8 cellular contexts compared by ENCODE assay signal in the genomic region with DNA sequence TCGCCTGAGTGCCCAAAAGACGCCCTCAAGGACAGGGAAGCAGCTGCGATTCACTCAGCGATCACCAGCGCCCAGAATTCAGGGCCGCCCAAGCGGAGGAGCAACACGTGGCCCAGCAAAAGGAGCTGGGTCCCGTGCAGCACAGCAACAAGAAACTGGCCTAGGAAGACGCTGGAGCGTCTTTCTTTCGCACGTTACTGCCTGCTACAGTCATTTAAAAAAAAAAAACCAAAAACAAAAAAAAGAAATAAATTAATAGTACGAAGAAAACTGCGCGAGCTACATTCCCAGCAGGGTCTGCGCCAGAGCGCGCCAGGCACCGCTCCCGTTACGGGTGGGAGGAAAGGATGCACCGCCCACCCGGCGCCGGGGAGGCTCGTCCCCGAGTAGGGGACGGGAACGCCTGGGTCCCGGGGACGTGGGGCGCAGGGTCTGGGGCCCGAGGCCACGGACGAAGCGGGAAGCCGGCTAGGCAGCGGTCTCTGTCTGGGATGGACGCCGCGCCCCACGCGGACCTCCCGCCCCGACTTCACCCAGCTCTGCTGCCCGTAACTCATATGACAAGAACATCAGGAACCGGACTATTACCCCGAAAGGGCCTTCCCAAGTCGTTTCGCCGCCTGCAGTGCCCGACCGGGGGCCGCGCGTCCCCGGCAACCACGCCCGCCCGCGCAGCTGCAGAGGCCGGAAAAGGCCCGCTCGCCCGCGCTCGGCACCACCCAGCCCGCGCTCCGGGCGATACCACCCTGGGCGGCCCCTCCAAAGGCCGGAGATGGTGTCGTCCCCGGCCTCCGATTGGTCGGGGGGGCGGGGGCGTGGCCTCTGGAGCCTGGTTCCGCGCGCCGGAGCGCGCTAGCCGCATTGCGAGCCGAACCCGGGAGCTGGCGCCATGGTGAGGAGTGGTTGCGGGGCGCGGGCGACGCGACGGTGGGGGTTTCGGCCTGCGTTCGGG. TPM values are rescaled to one million over a fixed set of nuclear protein-coding genes. Genes with fewer than 3 reads are reported as not detected.
DNase-seq lines count a peak whose midpoint lies in the region; ATAC-seq and TF ChIP-seq lines count a peak whose summit lies in the region.

Gene NOP56 (plus strand): TSS at position 861 of the 952 bp plus-strand sequence. CDS start 29 bp downstream, at position 890.

- peak; percentile 98 for TF ChIP-seq POLR2A in GM19193 (IDR thresholded peaks at IDR 0.05; ENCODE audit: extremely low read depth, insufficient read depth, insufficient read length)

- DNase-seq in AML-193 (lab: John Stamatoyannopoulos, UW) (peak; percentile 77 to 79), NCI-H524 (lab: John Stamatoyannopoulos, UW) (peak; percentile 83 to 90), chondrocyte (ENCODE audit: low spot score) (no peak), kidney tubule cell (ENCODE audit: low spot score) (peak; percentile 92)
- peak; percentile 95 for DNase-seq in activated CD4-positive, alpha-beta T cell treated with anti-CD3 and anti-CD28 coated beads for 36 hours
- DNase-seq in stimulated activated CD4-positive, alpha-beta T cell treated with anti-CD3 and anti-CD28 coated beads, Interleukin-1b, Interleukin-23, amount 100 ng/mL, for 1 hour (ENCODE audit: low read depth in 2 of 2) = peak; percentile 91 to 94

- no peak for TF ChIP-seq CTCF in chondrocyte (IDR thresholded peaks at IDR 0.05)

- CTCF ChIA-PET in activated CD4-positive, alpha-beta T cell treated with anti-CD3 and anti-CD28 coated beads for 36 hours (lab: Charles Lee) = interaction anchor here (0.6 to 2.1 kb wide), 9 partner anchors 11 to 988 kb away, joined by 3 to 24 read pairs (median 3); partner anchors contain the start of gene SNRPB

- peak; percentile 90 for ATAC-seq in HG03432 (IDR thresholded peaks at IDR 0.05; ENCODE audit: unreplicated experiment)
- ATAC-seq in activated CD4-positive, alpha-beta T cell treated with anti-CD3 and anti-CD28 coated beads for 36 hours = peak; percentile 84

- H3K4me1 Mint-ChIP-seq in activated CD4-positive, alpha-beta T cell treated with anti-CD3 and anti-CD28 coated beads for 36 hours = peaks cover 40% of the 10 kb centered on the region
- peaks cover 26% of the 10 kb centered on the region for H3K4me1 Mint-ChIP-seq in chondrocyte (ENCODE audit: low read depth)

- peak within 1 kb of the TSS; percentile 87 for H3K4me3 Mint-ChIP-seq in activated CD4-positive, alpha-beta T cell treated with anti-CD3 and anti-CD28 coated beads for 36 hours
- peak within 1 kb of the TSS; percentile 92 for H3K4me3 Mint-ChIP-seq in chondrocyte (ENCODE audit: unreplicated experiment)

- no peaks in the 10 kb centered on the region for H3K27me3 Mint-ChIP-seq in activated CD4-positive, alpha-beta T cell treated with anti-CD3 and anti-CD28 coated beads for 36 hours
- no peaks in the 10 kb centered on the region for H3K27me3 Mint-ChIP-seq in chondrocyte (ENCODE audit: low read depth)

- H3K9me3 Mint-ChIP-seq in activated CD4-positive, alpha-beta T cell treated with anti-CD3 and anti-CD28 coated beads for 36 hours (ENCODE audit: low read depth) = no peaks in the 10 kb centered on the region
- no peaks in the 10 kb centered on the region for H3K9me3 Mint-ChIP-seq in chondrocyte (ENCODE audit: low read depth)

- H3K36me3 Mint-ChIP-seq in activated CD4-positive, alpha-beta T cell treated with anti-CD3 and anti-CD28 coated beads for 36 hours (ENCODE audit: low read depth) = peaks cover 43% of the 10 kb centered on the region
- H3K36me3 Mint-ChIP-seq in chondrocyte (ENCODE audit: low read depth) = peaks cover 24% of the 10 kb centered on the region

- peak within 1 kb of the TSS; percentile 90 for H3K27ac Mint-ChIP-seq in activated CD4-positive, alpha-beta T cell treated with anti-CD3 and anti-CD28 coated beads for 36 hours
- H3K27ac Mint-ChIP-seq in chondrocyte (ENCODE audit: unreplicated experiment) = peak within 1 kb of the TSS; percentile 94

- POLR2A ChIA-PET in activated CD4-positive, alpha-beta T cell treated with anti-CD3 and anti-CD28 coated beads for 36 hours (lab: Charles Lee) = interaction anchor here (0.6 to 2.9 kb wide), 15 partner anchors 12 to 1092 kb away, joined by 3 to 19 read pairs (median 4); partner anchors contain the start of genes IDH3B, SNRPB and ZNF343

- intact Hi-C loops in activated CD4-positive, alpha-beta T cell treated with anti-CD3 and anti-CD28 coated beads for 36 hours (cut with DNase I, micrococcal nuclease) = loop anchor here (1.0 to 5.0 kb wide), 10 partner anchors 12 to 819 kb away; partner anchors contain the start of genes IDH3B (in 2 of the 2), SNRPB (in 2 of the 2), ATRN (in 1 of the 2) and DNAAF9 (in 1 of the 2)

RNA-seq across cellular contexts. Expression of gene NOP56, which starts in this region (rescaled TPM):
- 100 to 1,000 TPM; 504 to 532 TPM for total RNA-seq in activated CD4-positive, alpha-beta T cell treated with anti-CD3 and anti-CD28 coated beads for 36 hours
- 103 to 166 TPM (median 118 TPM) in 3 replicates for total RNA-seq in chondrocyte
